7 cellular contexts compared by ENCODE assay signal in the genomic region with DNA sequence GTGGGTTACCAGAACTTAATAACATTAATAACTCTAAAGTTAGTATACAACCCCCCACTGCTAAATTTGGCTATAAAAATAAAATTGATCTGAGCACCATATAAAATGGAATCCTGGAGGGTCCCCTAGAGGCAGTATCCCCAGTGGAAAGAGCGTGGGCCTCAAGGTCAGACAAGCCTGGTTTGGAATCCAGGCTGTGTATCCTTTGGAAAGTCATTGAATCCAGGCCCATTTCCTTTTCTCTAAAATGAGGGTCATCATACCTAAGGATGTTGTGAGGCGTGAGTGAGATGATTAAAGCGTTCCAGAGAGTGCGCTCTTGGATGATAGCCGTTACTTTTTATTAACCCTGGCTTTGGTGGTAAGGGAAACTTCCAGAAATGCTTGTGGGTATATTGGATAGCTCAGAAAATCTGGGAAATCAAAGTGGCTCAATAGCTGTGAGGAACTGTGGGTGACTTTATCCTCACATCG. TPM values are rescaled to one million over a fixed set of nuclear protein-coding genes. Genes with fewer than 3 reads are reported as not detected.
A peak's percentile ranks its signal among the peaks of the same experiment; 100 is the strongest.
DNase-seq lines count a peak whose midpoint lies in the region; ATAC-seq and TF ChIP-seq lines count a peak whose summit lies in the region.

No MANE protein-coding gene starts in this region.

- H3K36me3 ChIP-seq in HUES6 (ENCODE audit: control insufficient read depth, insufficient read depth, low read length) (no peaks in the 10 kb centered on the region), spleen (peaks cover 0 to 16% (median 10%) of the 10 kb centered on the region in 6 donors)

- H3K4me3 ChIP-seq in HUES6 (ENCODE audit: low read depth, low read length) (peak overlapping the region; percentile 90), right cardiac atrium (ENCODE audit: low read length) (peak overlapping the region; percentile 85), spleen (peak overlapping the region in 6 of 8 donors; percentile 63 to 92 (median 74))

- H3K27me3 ChIP-seq in HUES6 (ENCODE audit: control insufficient read depth, insufficient read depth, low read length) (peaks cover 88% of the 10 kb centered on the region), right cardiac atrium (ENCODE audit: control insufficient read depth, insufficient read depth) (no peaks in the 10 kb centered on the region), spleen (replicated peaks in 1 of 7) (no peaks in the 10 kb centered on the region)

- intact Hi-C loops in activated T-helper 1 cell treated with anti-CD3 and anti-CD28 coated beads, Interleukin-12 subunit alpha, Interleukin-12 subunit beta, Interleukin-2, Interleukin-4 antibody, amounts not matched to agents 30 ng/mL and 10 ng/mL and 1 ng/mL, durations not matched to agents 14 hours and 24 hours and 36 hours (cut with micrococcal nuclease): no loop called here
- intact Hi-C loops in right cardiac atrium (cut with DNase I): no loop called here
- intact Hi-C loops in spleen (cut with DNase I; ENCODE audit: low total_unique reads): no loop called here

- H3K9me3 Mint-ChIP-seq in activated T-helper 1 cell treated with anti-CD3 and anti-CD28 coated beads, Interleukin-12 subunit alpha, Interleukin-12 subunit beta, Interleukin-2, Interleukin-4 antibody, amounts not matched to agents 30 ng/mL and 10 ng/mL and 1 ng/mL, durations not matched to agents 14 hours and 24 hours and 36 hours: peaks cover 12% of the 10 kb centered on the region

- peak overlapping the region; percentile 95 for H3K4me3 Mint-ChIP-seq in activated T-helper 1 cell treated with anti-CD3 and anti-CD28 coated beads, Interleukin-12 subunit alpha, Interleukin-12 subunit beta, Interleukin-2, Interleukin-4 antibody, amounts not matched to agents 30 ng/mL and 10 ng/mL and 1 ng/mL, durations not matched to agents 14 hours and 24 hours and 36 hours

- DNase-seq in activated T-helper 1 cell treated with anti-CD3 and anti-CD28 coated beads, Interleukin-12 subunit alpha, Interleukin-12 subunit beta, Interleukin-2, Interleukin-4 antibody, amounts not matched to agents 30 ng/mL and 10 ng/mL and 1 ng/mL, durations not matched to agents 14 hours and 24 hours and 36 hours (ENCODE audit: low spot score): no peak
- DNase-seq in right cardiac atrium (no peak), spleen (no peak), SW480 (ENCODE audit: low spot score) (no peak), NCI-H748 treated with DMSO at 0.1 percent for 48 hours (lab: John Stamatoyannopoulos, UW) (no peak)

- WGBS in right cardiac atrium: 21% methylated on average over 6 of the region's 6 CpGs
- 61 to 76% (median 69%) methylated on average over 6 of the region's 6 CpGs for WGBS in spleen, 5 donors

- ATAC-seq in right cardiac atrium (no peak), GM19324 (IDR thresholded peaks at IDR 0.05; ENCODE audit: low FRiP score, unreplicated experiment) (no peak)

- no peak for TF ChIP-seq POLR2A in spleen (IDR thresholded peaks at IDR 0.05)

- H3K9me3 ChIP-seq in HUES6 (ENCODE audit: control insufficient read depth, insufficient read depth, low read depth, low read length) (peaks cover 6% of the 10 kb centered on the region; the same call in 1 of the 2 replicates), right cardiac atrium (ENCODE audit: control insufficient read depth, low read length) (no peaks in the 10 kb centered on the region), spleen (peaks cover 0 to 5% (median 0%) of the 10 kb centered on the region in 8 donors)

- no peak for TF ChIP-seq CTCF in spleen (IDR thresholded peaks at IDR 0.05 in 8 of 11, conservative IDR thresholded peaks at IDR 0.05 in 3 of 11)

- H3K4me1 ChIP-seq in HUES6 (ENCODE audit: control insufficient read depth, insufficient read depth, low read length) (peaks cover 59% of the 10 kb centered on the region), right cardiac atrium (ENCODE audit: control insufficient read depth, insufficient read depth, low read length) (peaks cover 8% of the 10 kb centered on the region), spleen (peaks cover 17 to 61% (median 46%) of the 10 kb centered on the region in 6 donors)

- H3K27ac Mint-ChIP-seq in activated T-helper 1 cell treated with anti-CD3 and anti-CD28 coated beads, Interleukin-12 subunit alpha, Interleukin-12 subunit beta, Interleukin-2, Interleukin-4 antibody, amounts not matched to agents 30 ng/mL and 10 ng/mL and 1 ng/mL, durations not matched to agents 14 hours and 24 hours and 36 hours: peak overlapping the region; percentile 13

- peaks cover 27% of the 10 kb centered on the region for H3K4me1 Mint-ChIP-seq in activated T-helper 1 cell treated with anti-CD3 and anti-CD28 coated beads, Interleukin-12 subunit alpha, Interleukin-12 subunit beta, Interleukin-2, Interleukin-4 antibody, amounts not matched to agents 30 ng/mL and 10 ng/mL and 1 ng/mL, durations not matched to agents 14 hours and 24 hours and 36 hours (ENCODE audit: low read depth)

- H3K27ac ChIP-seq in HUES6 (ENCODE audit: low read depth, low read length): no peak overlapping the region
- H3K27ac ChIP-seq in right cardiac atrium (ENCODE audit: low read length): peak overlapping the region; percentile 99
- H3K27ac ChIP-seq in spleen: peak overlapping the region; percentile 87 to 99 (median 96)

- peaks cover 2% of the 10 kb centered on the region for H3K27me3 Mint-ChIP-seq in activated T-helper 1 cell treated with anti-CD3 and anti-CD28 coated beads, Interleukin-12 subunit alpha, Interleukin-12 subunit beta, Interleukin-2, Interleukin-4 antibody, amounts not matched to agents 30 ng/mL and 10 ng/mL and 1 ng/mL, durations not matched to agents 14 hours and 24 hours and 36 hours (ENCODE audit: insufficient read depth)

- peaks cover 21% of the 10 kb centered on the region for H3K36me3 Mint-ChIP-seq in activated T-helper 1 cell treated with anti-CD3 and anti-CD28 coated beads, Interleukin-12 subunit alpha, Interleukin-12 subunit beta, Interleukin-2, Interleukin-4 antibody, amounts not matched to agents 30 ng/mL and 10 ng/mL and 1 ng/mL, durations not matched to agents 14 hours and 24 hours and 36 hours (ENCODE audit: low read depth)

- peak overlapping the region; percentile 85 for H3K9ac ChIP-seq in HUES6 (ENCODE audit: low read length)

RNA-seq across cellular contexts. Expression of a gene that starts 0.7 kb away (rescaled TPM):
- total RNA-seq in activated T-helper 1 cell treated with anti-CD3 and anti-CD28 coated beads, Interleukin-12 subunit alpha, Interleukin-12 subunit beta, Interleukin-2, Interleukin-4 antibody, amounts not matched to agents 30 ng/mL and 10 ng/mL and 1 ng/mL, durations not matched to agents 14 hours and 24 hours and 36 hours: 4.6 TPM in 2 replicates
- total RNA-seq in right cardiac atrium: 10 to 100 TPM; 11.3 to 13.8 (median 12.7) TPM
- 4.4 TPM for polyA plus RNA-seq in right cardiac atrium
- 10 to 100 TPM; 15.3 to 32.1 (median 20.3) TPM for total RNA-seq in spleen
- 1 to 10 TPM; 2.8 to 5.5 (median 3.4) TPM for polyA plus RNA-seq in spleen

RNA-seq across cellular contexts. Expression of a gene that starts 26.2 kb away (rescaled TPM):
- 241 and 247 TPM in 2 replicates for total RNA-seq in activated T-helper 1 cell treated with anti-CD3 and anti-CD28 coated beads, Interleukin-12 subunit alpha, Interleukin-12 subunit beta, Interleukin-2, Interleukin-4 antibody, amounts not matched to agents 30 ng/mL and 10 ng/mL and 1 ng/mL, durations not matched to agents 14 hours and 24 hours and 36 hours
- 10 to 100 TPM; 59.8 to 73.7 (median 62.1) TPM for total RNA-seq in right cardiac atrium
- 50.8 TPM for polyA plus RNA-seq in right cardiac atrium
- total RNA-seq in spleen: 100 to 1,000 TPM in 5 of 7 donors, 10 to 100 TPM in 2; 75.8 to 143 (median 109) TPM
- polyA plus RNA-seq in spleen: 10 to 100 TPM; 58.2 to 83.2 (median 75.8) TPM

RNA-seq across cellular contexts. Expression of a gene that starts 54.2 kb away (rescaled TPM):
- total RNA-seq in activated T-helper 1 cell treated with anti-CD3 and anti-CD28 coated beads, Interleukin-12 subunit alpha, Interleukin-12 subunit beta, Interleukin-2, Interleukin-4 antibody, amounts not matched to agents 30 ng/mL and 10 ng/mL and 1 ng/mL, durations not matched to agents 14 hours and 24 hours and 36 hours: 2.0 and 2.6 TPM in 2 replicates
- total RNA-seq in right cardiac atrium: 10 to 100 TPM; 36.4 to 79.5 (median 49.1) TPM
- 48.7 TPM for polyA plus RNA-seq in right cardiac atrium
- total RNA-seq in spleen: 10 to 100 TPM in 4 of 7 donors, 1 to 10 TPM in 3; 9.1 to 19.6 (median 17.6) TPM
- polyA plus RNA-seq in spleen: 10 to 100 TPM in 1 of 3 donors, 1 to 10 TPM in 2; 4.6 to 11.0 (median 6.6) TPM
